Comparison of ENCODE assay signal across 13 cellular contexts in genomic region chr4:54067163-54067562, GRCh38. TPM values are rescaled to one million over a fixed set of nuclear protein-coding genes. Genes with fewer than 3 reads are reported as not detected.
A peak's percentile ranks its signal among the peaks of the same experiment; 100 is the strongest.
DNase-seq lines count a peak whose midpoint lies in the region; ATAC-seq, FAIRE-seq and TF ChIP-seq lines count a peak whose summit lies in the region.
"Had no signal": no experiment of that assay in that cellular context is flagged by ENCODE, and none has a peak within 500 bp of the region (broad histone marks: within the 10 kb centered on the region; RNA-seq: fewer than 3 reads in every experiment).

No MANE protein-coding gene starts in this region.

- H3K4me3 ChIP-seq in astrocyte (ENCODE audit: insufficient read depth, low read depth, low read length) (no peak overlapping the region), left ventricle myocardium inferior (no peak overlapping the region), gastrocnemius medialis (no peak overlapping the region)

- H3K27ac Mint-ChIP-seq in astrocyte (ENCODE audit: unreplicated experiment), result peak overlapping the region; percentile 66
- H3K27ac Mint-ChIP-seq: activated CD4-positive, alpha-beta T cell treated with anti-CD3 and anti-CD28 coated beads for 36 hours; memory B cell had no signal

- H3K4me1 ChIP-seq in astrocyte (ENCODE audit: insufficient read depth, low read length) (peaks cover 34% of the 10 kb centered on the region), left ventricle myocardium inferior (peaks cover 50% of the 10 kb centered on the region), gastrocnemius medialis (peaks cover 22% of the 10 kb centered on the region in 2 donors)

- H3K4me2 ChIP-seq in astrocyte (ENCODE audit: low read length), result peak overlapping the region; percentile 64

- H3K36me3 ChIP-seq in astrocyte (ENCODE audit: insufficient read depth, low read length), result no peaks in the 10 kb centered on the region
- no peaks in the 10 kb centered on the region for H3K36me3 ChIP-seq in left ventricle myocardium inferior
- no peaks in the 10 kb centered on the region for H3K36me3 ChIP-seq in gastrocnemius medialis

- H3K9me3 ChIP-seq in astrocyte (ENCODE audit: insufficient read depth, low read depth, low read length) (no peaks in the 10 kb centered on the region), left ventricle myocardium inferior (replicated peaks) (peaks cover 3% of the 10 kb centered on the region), gastrocnemius medialis (no peaks in the 10 kb centered on the region)

- peak overlapping the region; percentile 30 for H3K9ac ChIP-seq in astrocyte (ENCODE audit: low read length)

- TF ChIP-seq CTCF in astrocyte (IDR thresholded peaks at IDR 0.05; ENCODE audit: insufficient read depth, low read depth, low read length) (no peak), left ventricle myocardium inferior (IDR thresholded peaks at IDR 0.05; ENCODE audit: borderline replicate concordance) (no peak), gastrocnemius medialis (IDR thresholded peaks at IDR 0.05 in 4 of 5, conservative IDR thresholded peaks at IDR 0.05 in 1 of 5) (no peak)

- H3K36me3 Mint-ChIP-seq in astrocyte (ENCODE audit: low read depth, unreplicated experiment), result no peaks in the 10 kb centered on the region

- H3K4me1 Mint-ChIP-seq in astrocyte (ENCODE audit: low read depth, unreplicated experiment), result peaks cover 26% of the 10 kb centered on the region

- FAIRE-seq in astrocyte (lab: Jason Lieb, UNC), result no peak

- no peak for TF ChIP-seq POLR2A in gastrocnemius medialis (IDR thresholded peaks at IDR 0.05)

- no peak for ATAC-seq in gastrocnemius medialis
- ATAC-seq: activated CD4-positive, alpha-beta T cell treated with anti-CD3 and anti-CD28 coated beads for 36 hours had no signal

- no peaks in the 10 kb centered on the region for H3K27me3 ChIP-seq in astrocyte (ENCODE audit: insufficient read depth, low read length)
- no peaks in the 10 kb centered on the region for H3K27me3 ChIP-seq in left ventricle myocardium inferior (ENCODE audit: low read depth)
- H3K27me3 ChIP-seq in gastrocnemius medialis, result no peaks in the 10 kb centered on the region

- no peaks in the 10 kb centered on the region for H3K9me3 Mint-ChIP-seq in astrocyte (ENCODE audit: unreplicated experiment)

- DNase-seq in GM03348 (ENCODE audit: low spot score) (peak; percentile 52), astrocyte (ENCODE audit: low read depth) (peak; percentile 76), left ventricle myocardium inferior (peak; percentile 37), gastrocnemius medialis (peak in 1 of 2 donors; percentile 36), RPMI8226 (no peak), NCI-H1417 treated with DMSO at 0.1 percent for 48 hours (lab: John Stamatoyannopoulos, UW) (no peak), NCI-H2196 (lab: John Stamatoyannopoulos, UW; ENCODE audit: unreplicated experiment) (no peak), NCI-H82 treated with DMSO at 0.1 percent for 48 hours (lab: John Stamatoyannopoulos, UW; ENCODE audit: unreplicated experiment) (no peak)
- DNase-seq: activated CD4-positive, alpha-beta T cell treated with anti-CD3 and anti-CD28 coated beads for 36 hours; DMS153; NCI-H510A treated with DMSO at 0.1 percent for 48 hours had no signal

- H3K27me3 Mint-ChIP-seq in astrocyte (ENCODE audit: low read depth, unreplicated experiment), result no peaks in the 10 kb centered on the region
- H3K27me3 Mint-ChIP-seq: activated CD4-positive, alpha-beta T cell treated with anti-CD3 and anti-CD28 coated beads for 36 hours had no signal

- peaks cover 22% of the 10 kb centered on the region for H3K79me2 ChIP-seq in astrocyte (ENCODE audit: insufficient read depth, low read length)

- H4K20me1 ChIP-seq in astrocyte (ENCODE audit: insufficient read depth, low read length), result peaks cover 12% of the 10 kb centered on the region

- no peak overlapping the region for H3K4me3 Mint-ChIP-seq in astrocyte (ENCODE audit: unreplicated experiment)
- H3K4me3 Mint-ChIP-seq: activated CD4-positive, alpha-beta T cell treated with anti-CD3 and anti-CD28 coated beads for 36 hours; memory B cell had no signal

- in situ Hi-C loops in gastrocnemius medialis (cut with MboI; ENCODE audit: low sequenced_read_pairs in 4 of 4), result no loop called here

- intact Hi-C loops in left ventricle myocardium inferior (cut with micrococcal nuclease) (no loop called here), gastrocnemius medialis (cut with DNase I; ENCODE audit: low total_unique reads) (loop anchor here (10.0 kb wide), 2 partner anchors 148 to 1412 kb away; partner anchors contain the start of gene USP46)

- peak overlapping the region; percentile 12 for H2AFZ ChIP-seq in astrocyte (ENCODE audit: low read depth, low read length)

- H3K27ac ChIP-seq in astrocyte (ENCODE audit: low read depth, low read length) (no peak overlapping the region), left ventricle myocardium inferior (replicated peaks) (peak overlapping the region; percentile 96), gastrocnemius medialis (peak overlapping the region; percentile 83 to 94 (median 89))
- H3K27ac ChIP-seq: HL-60 had no signal

RNA-seq across cellular contexts. Expression of gene CHIC2, which starts 2.8 kb away (rescaled TPM):
- total RNA-seq in astrocyte (38.2 and 40.6 TPM in 2 replicates), left ventricle myocardium inferior (9.1 TPM), gastrocnemius medialis (10 to 100 TPM; 11.9 to 18.6 (median 15.5) TPM)

RNA-seq across cellular contexts. Expression of gene GSX2, which starts 32.8 kb away (rescaled TPM):
- 1.1 and 1.7 TPM in 2 replicates for total RNA-seq in astrocyte
- total RNA-seq in left ventricle myocardium inferior, result not detected
- total RNA-seq in gastrocnemius medialis, result not detected
- total RNA-seq: activated CD4-positive, alpha-beta T cell treated with anti-CD3 and anti-CD28 coated beads for 36 hours had no signal

Comparison
In these comparisons a context has a peak if more than half of its experiments do, and no peak if none do; other contexts are left out.
1. DNase-seq: peak in GM03348 (single experiment), astrocyte (single experiment) and left ventricle myocardium inferior (single experiment); none in RPMI8226 (single experiment), NCI-H1417 treated with DMSO at 0.1 percent for 48 hours (single experiment), NCI-H2196 (single experiment) and NCI-H82 treated with DMSO at 0.1 percent for 48 hours (single experiment).